ENCODE assay signal across 8 cellular contexts in the genomic region with DNA sequence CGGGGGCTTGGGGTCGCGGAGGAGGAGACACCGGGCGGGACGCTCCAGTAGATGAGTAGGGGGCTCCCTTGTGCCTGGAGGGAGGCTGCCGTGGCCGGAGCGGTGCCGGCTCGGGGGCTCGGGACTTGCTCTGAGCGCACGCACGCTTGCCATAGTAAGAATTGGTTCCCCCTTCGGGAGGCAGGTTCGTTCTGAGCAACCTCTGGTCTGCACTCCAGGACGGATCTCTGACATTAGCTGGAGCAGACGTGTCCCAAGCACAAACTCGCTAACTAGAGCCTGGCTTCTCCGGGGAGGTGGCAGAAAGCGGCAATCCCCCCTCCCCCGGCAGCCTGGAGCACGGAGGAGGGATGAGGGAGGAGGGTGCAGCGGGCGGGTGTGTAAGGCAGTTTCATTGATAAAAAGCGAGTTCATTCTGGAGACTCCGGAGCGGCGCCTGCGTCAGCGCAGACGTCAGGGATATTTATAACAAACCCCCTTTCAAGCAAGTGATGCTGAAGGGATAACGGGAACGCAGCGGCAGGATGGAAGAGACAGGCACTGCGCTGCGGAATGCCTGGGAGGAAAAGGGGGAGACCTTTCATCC. TPM values are rescaled to one million over a fixed set of nuclear protein-coding genes. Genes with fewer than 3 reads are reported as not detected.
DNase-seq lines count a peak whose midpoint lies in the region; ATAC-seq and TF ChIP-seq lines count a peak whose summit lies in the region.

No MANE protein-coding gene starts in this region.

- CTCF ChIA-PET in CD4-positive, alpha-beta memory T cell (lab: Charles Lee; ENCODE audit: partially characterized antibody) = no interaction called here
- CTCF ChIA-PET in HEK293T (lab: Yijun Ruan, JAX) (no interaction called here), Panc1 (lab: Charles Lee) (no interaction called here)

- POLR2A ChIA-PET in CD4-positive, alpha-beta memory T cell (lab: Charles Lee; ENCODE audit: partially characterized antibody) = interaction anchor here (0.6 to 6.8 kb wide), 11 partner anchors 11 to 375 kb away, joined by 3 to 91 read pairs (median 5); no protein-coding TSS in a partner anchor
- POLR2A ChIA-PET in HEK293T (lab: Yijun Ruan, JAX) = no interaction called here
- POLR2A ChIA-PET in Panc1 (lab: Charles Lee) = no interaction called here

- BruUV-seq in Panc1 (replicated peaks; lab: Mats Ljungman, UMichigan) = no TSS peak

- intact Hi-C loops in CD4-positive, alpha-beta memory T cell (cut with micrococcal nuclease) = no loop called here
- intact Hi-C loops in Panc1 (cut with micrococcal nuclease; ENCODE audit: unreplicated experiment) = no loop called here
- intact Hi-C loops in Right ventricle myocardium inferior (cut with DNase I) = loop anchor here (5.0 kb wide), 2 partner anchors 42 to 102 kb away; partner anchors contain the start of gene TMED10

- H3K27me3 ChIP-seq in CD4-positive, alpha-beta memory T cell (ENCODE audit: insufficient read depth, low read length) = peaks cover 6% of the 10 kb centered on the region
- no peaks in the 10 kb centered on the region for H3K27me3 ChIP-seq in Panc1 (ENCODE audit: control insufficient read depth, insufficient read depth, low read length)

- H3K4me1 ChIP-seq in CD4-positive, alpha-beta memory T cell (ENCODE audit: insufficient read depth, low read length) = peaks cover 50% of the 10 kb centered on the region
- H3K4me1 ChIP-seq in Panc1 (ENCODE audit: control insufficient read depth, insufficient read depth, low read length) = no peaks in the 10 kb centered on the region

- peaks cover 14 to 46% of the 10 kb centered on the region in 2 donors for H3K36me3 Mint-ChIP-seq in CD4-positive, alpha-beta memory T cell
- peaks cover 25% of the 10 kb centered on the region for H3K36me3 Mint-ChIP-seq in activated naive CD8-positive, alpha-beta T cell treated with anti-CD3 and anti-CD28 coated beads for 36 hours

- ATAC-seq in Panc1 (no peak), Right ventricle myocardium inferior (peak; percentile 26), GM19324 (IDR thresholded peaks at IDR 0.05; ENCODE audit: low FRiP score, unreplicated experiment) (no peak)

- peaks cover 0 to 27% of the 10 kb centered on the region in 2 donors for H3K27me3 Mint-ChIP-seq in CD4-positive, alpha-beta memory T cell
- H3K27me3 Mint-ChIP-seq in activated naive CD8-positive, alpha-beta T cell treated with anti-CD3 and anti-CD28 coated beads for 36 hours = peaks cover 44% of the 10 kb centered on the region

- H3K4me1 Mint-ChIP-seq in CD4-positive, alpha-beta memory T cell = peaks cover 35 to 84% (median 47%) of the 10 kb centered on the region in 4 donors
- peaks cover 45% of the 10 kb centered on the region for H3K4me1 Mint-ChIP-seq in activated naive CD8-positive, alpha-beta T cell treated with anti-CD3 and anti-CD28 coated beads for 36 hours

- H3K9me3 Mint-ChIP-seq in CD4-positive, alpha-beta memory T cell = peaks cover 0 to 27% (median 0%) of the 10 kb centered on the region in 8 donors
- H3K9me3 Mint-ChIP-seq in activated naive CD8-positive, alpha-beta T cell treated with anti-CD3 and anti-CD28 coated beads for 36 hours = no peaks in the 10 kb centered on the region

- H3K36me3 ChIP-seq in CD4-positive, alpha-beta memory T cell (ENCODE audit: insufficient read depth, low read length) = no peaks in the 10 kb centered on the region
- H3K36me3 ChIP-seq in Panc1 (ENCODE audit: control insufficient read depth, insufficient read depth, low read length) = peaks cover 6% of the 10 kb centered on the region; the same call in 1 of the 2 replicates

- no peaks in the 10 kb centered on the region for H3K9me3 ChIP-seq in CD4-positive, alpha-beta memory T cell (ENCODE audit: control insufficient read depth in 1 of 2, low read length in 2 of 2)
- H3K9me3 ChIP-seq in Panc1 (ENCODE audit: control insufficient read depth, insufficient read depth, low read depth, low read length) = no peaks in the 10 kb centered on the region

- H3K27ac ChIP-seq in CD4-positive, alpha-beta memory T cell (ENCODE audit: low read depth, low read length) = peak overlapping the region; percentile 75
- H3K27ac ChIP-seq in Panc1 (ENCODE audit: low read length) = no peak overlapping the region; the same call in 1 of the 2 replicates

- peak overlapping the region; percentile 98 to 100 (median 99) for H3K27ac Mint-ChIP-seq in CD4-positive, alpha-beta memory T cell
- H3K27ac Mint-ChIP-seq in activated naive CD8-positive, alpha-beta T cell treated with anti-CD3 and anti-CD28 coated beads for 36 hours = peak overlapping the region; percentile 97

- H3K4me3 Mint-ChIP-seq in CD4-positive, alpha-beta memory T cell = peak overlapping the region; percentile 90 to 98 (median 94)
- H3K4me3 Mint-ChIP-seq in activated naive CD8-positive, alpha-beta T cell treated with anti-CD3 and anti-CD28 coated beads for 36 hours = peak overlapping the region; percentile 94

- TF ChIP-seq CTCF in Panc1 (IDR thresholded peaks at IDR 0.05) = no peak

- peak; percentile 72 to 81 (median 77) for DNase-seq in CD4-positive, alpha-beta memory T cell
- DNase-seq in HEK293T (ENCODE audit: extremely low spot score) (peak; percentile 32), Panc1 (ENCODE audit: low read depth, low spot score) (no peak), Right ventricle myocardium inferior (ENCODE audit: missing footprints) (peak; percentile 91), occipital lobe (lab: John Stamatoyannopoulos, UW) (peak; percentile 61), LoVo (ENCODE audit: low spot score) (no peak)
- DNase-seq in activated naive CD8-positive, alpha-beta T cell treated with anti-CD3 and anti-CD28 coated beads for 36 hours = peak; percentile 61

- H3K4me3 ChIP-seq in CD4-positive, alpha-beta memory T cell (ENCODE audit: low read length in 2 of 2) = peak overlapping the region; percentile 64 to 89
- H3K4me3 ChIP-seq in Panc1 (ENCODE audit: low read depth in 2 of 2, low read length in 2 of 2) = peak overlapping the region; percentile 61 to 76

- in situ Hi-C loops in Panc1 (cut with HindIII; ENCODE audit: low pct_unique_long_range_greater_than_20kb, low sequenced_read_pairs) = no loop called here

TF ChIP-seq in HEK293T, 16 proteins besides CTCF, POLR2A, EP300 and RAD21:
- no peak for TF ChIP-seq HDGF (IDR thresholded peaks at IDR 0.05; ENCODE audit: borderline replicate concordance)
- no peak for TF ChIP-seq ZNF384 (IDR thresholded peaks at IDR 0.05)
- no peak for TF ChIP-seq ELF4 (IDR thresholded peaks at IDR 0.05)
- no peak for TF ChIP-seq SUZ12 (IDR thresholded peaks at IDR 0.05)

RNA-seq across cellular contexts. Expression of gene FOS, which starts 0.6 kb away (rescaled TPM):
- 1 to 10 TPM; 4.1 to 4.3 TPM for total RNA-seq in CD4-positive, alpha-beta memory T cell
- polyA plus RNA-seq in CD4-positive, alpha-beta memory T cell = 100 to 1,000 TPM; 162 to 519 TPM
- total RNA-seq in Panc1 (2021; ENCODE audit: unreplicated experiment) (26.8 TPM), Right ventricle myocardium inferior (9.5 TPM), occipital lobe (51.2 TPM)
- 10.0 TPM for polyA plus RNA-seq in Panc1 (2012; ENCODE audit: insufficient read length)
- 10 to 100 TPM; 19.5 to 20.0 TPM for total RNA-seq in activated naive CD8-positive, alpha-beta T cell treated with anti-CD3 and anti-CD28 coated beads for 36 hours

Comparison
In these comparisons a context has a peak if more than half of its experiments do, and no peak if none do; other contexts are left out.
1. DNase-seq: peak in CD4-positive, alpha-beta memory T cell (5 of 5), HEK293T (single experiment), activated naive CD8-positive, alpha-beta T cell treated with anti-CD3 and anti-CD28 coated beads for 36 hours (single experiment), Right ventricle myocardium inferior (single experiment) and occipital lobe (single experiment); none in Panc1 (single experiment) and LoVo (single experiment).